In genomic region chr1:45395582-45395981, GRCh38 we compare ENCODE assay signal across 21 cellular contexts. TPM values are rescaled to one million over a fixed set of nuclear protein-coding genes. Genes with fewer than 3 reads are reported as not detected.
A peak's percentile ranks its signal among the peaks of the same experiment; 100 is the strongest.
DNase-seq lines count a peak whose midpoint lies in the region; ATAC-seq and TF ChIP-seq lines count a peak whose summit lies in the region.
"Had no signal": no experiment of that assay in that cellular context is flagged by ENCODE, and none has a peak within 500 bp of the region (broad histone marks: within the 10 kb centered on the region; RNA-seq: fewer than 3 reads in every experiment).

No MANE protein-coding gene starts in this region.

- POLR2A ChIA-PET in HEK293 (lab: Yijun Ruan, JAX) (no interaction called here), activated B cell treated with CpG ODN at 0.5 μM for 24 hours (lab: Charles Lee) (interaction anchor here (1.2 to 4.0 kb wide), 4 partner anchors 11 to 49 kb away, joined by 3 to 32 read pairs (median 8); no protein-coding TSS in a partner anchor)

- TF ChIP-seq CTCF in HEK293 (tag by site-specific recombination; IDR thresholded peaks at IDR 0.05) (no peak), activated B cell treated with CpG ODN at 0.5 μM for 24 hours (IDR thresholded peaks at IDR 0.05) (no peak), neutrophil (IDR thresholded peaks at IDR 0.05) (no peak)

- H3K4me1 Mint-ChIP-seq in activated B cell treated with CpG ODN at 0.5 μM for 24 hours: peaks cover 53% of the 10 kb centered on the region

- H3K4me2 ChIP-seq in BLaER1 treated with 17β-estradiol and CSF1 and Interleukin-3, amounts not matched to agents 10 nM and 100 nM: peak overlapping the region in 7 of 11 experiments; percentile 78 to 95 (median 89); a peak in 11 of 22 replicates
- H3K4me2 ChIP-seq: KMS-11, PC-9 had no signal

- H4K20me1 ChIP-seq in BLaER1 treated with 17β-estradiol and CSF1 and Interleukin-3, amounts not matched to agents 10 nM and 100 nM: no peaks in the 10 kb centered on the region

- H3K27ac Mint-ChIP-seq in activated B cell treated with CpG ODN at 0.5 μM for 24 hours: peak overlapping the region; percentile 94
- H3K27ac Mint-ChIP-seq: CD8-positive, alpha-beta T cell had no signal

- H3K9me3 ChIP-seq in BLaER1 treated with 17β-estradiol and CSF1 and Interleukin-3, amounts not matched to agents 10 nM and 100 nM (replicated peaks in 1 of 11): no peaks in the 10 kb centered on the region
- H3K9me3 ChIP-seq in HEK293 (ENCODE audit: control insufficient read depth, insufficient read depth, low read depth, low read length) (no peaks in the 10 kb centered on the region), neutrophil (no peaks in the 10 kb centered on the region)

- H3K4me3 Mint-ChIP-seq in activated B cell treated with CpG ODN at 0.5 μM for 24 hours: no peak overlapping the region
- H3K4me3 Mint-ChIP-seq: CD8-positive, alpha-beta T cell had no signal

- H3K27me3 ChIP-seq in BLaER1 treated with 17β-estradiol and CSF1 and Interleukin-3, amounts not matched to agents 10 nM and 100 nM: no peaks in the 10 kb centered on the region
- H3K27me3 ChIP-seq in neutrophil: no peaks in the 10 kb centered on the region

- no peak overlapping the region for H3K9ac ChIP-seq in BLaER1 treated with 17β-estradiol and CSF1 and Interleukin-3, amounts not matched to agents 10 nM and 100 nM
- H3K9ac ChIP-seq: KMS-11 had no signal

- H3K27me3 Mint-ChIP-seq in activated B cell treated with CpG ODN at 0.5 μM for 24 hours: no peaks in the 10 kb centered on the region

- H3K4me3 ChIP-seq in BLaER1 treated with 17β-estradiol and CSF1 and Interleukin-3, amounts not matched to agents 10 nM and 100 nM: no peak overlapping the region
- H3K4me3 ChIP-seq in HEK293 (ENCODE audit: low read depth, low read length): no peak overlapping the region
- no peak overlapping the region for H3K4me3 ChIP-seq in neutrophil (ENCODE audit: low read depth in 1 of 2, low read length in 1 of 2)
- H3K4me3 ChIP-seq: PC-9, SK-N-MC had no signal

- H3K27ac ChIP-seq in BLaER1 treated with 17β-estradiol and CSF1 and Interleukin-3, amounts not matched to agents 10 nM and 100 nM: peak overlapping the region in 9 of 11 experiments; percentile 81 to 99 (median 95); a peak in 14 of 22 replicates
- H3K27ac ChIP-seq in HEK293 (ENCODE audit: extremely low read depth, low read depth, low read length) (no peak overlapping the region), neutrophil (peak overlapping the region; percentile 89)
- H3K27ac ChIP-seq: KMS-11, PC-9, SK-N-MC had no signal

- in situ Hi-C loops in G401 (cut with HindIII; ENCODE audit: low sequenced_read_pairs): no loop called here

- CTCF ChIA-PET in HEK293 (lab: Yijun Ruan, JAX): interaction anchor here (1.2 kb wide), 1 partner anchor 36 kb away, joined by 4 read pairs; no protein-coding TSS in a partner anchor
- CTCF ChIA-PET in activated B cell treated with CpG ODN at 0.5 μM for 24 hours (lab: Charles Lee): interaction anchor here (0.9 to 1.4 kb wide), 3 partner anchors 11 to 381 kb away, joined by 3 read pairs; no protein-coding TSS in a partner anchor

- DNase-seq in activated B cell treated with CpG ODN at 0.5 μM for 24 hours (no peak), GF-D8 (lab: John Stamatoyannopoulos, UW) (no peak), dedifferentiated amniotic fluid mesenchymal stem cell (ENCODE audit: extremely low spot score) (no peak), G401 (ENCODE audit: low spot score) (no peak)
- DNase-seq: CD8-positive, alpha-beta T cell; DND-41; GOT3; HCEC 1CT; MV-4-11; NCI-H1105 treated with DMSO at 0.1 percent for 48 hours; NCI-H2081; NCI-H2171 treated with DMSO at 0.1 percent for 48 hours; NCI-H524 treated with DMSO at 0.1 percent for 48 hours; PC-9; RPMI8226; SHP77 treated with DMSO at 0.1 percent for 48 hours had no signal

- ATAC-seq in activated B cell treated with CpG ODN at 0.5 μM for 24 hours (ENCODE audit: low read depth): no peak
- ATAC-seq: CD8-positive, alpha-beta T cell had no signal

- peaks cover 5% of the 10 kb centered on the region for H3K36me3 Mint-ChIP-seq in activated B cell treated with CpG ODN at 0.5 μM for 24 hours (ENCODE audit: low read depth)
- H3K36me3 Mint-ChIP-seq: CD8-positive, alpha-beta T cell had no signal

- H3K9me3 Mint-ChIP-seq in activated B cell treated with CpG ODN at 0.5 μM for 24 hours: no peaks in the 10 kb centered on the region
- H3K9me3 Mint-ChIP-seq: CD8-positive, alpha-beta T cell had no signal

- intact Hi-C loops in activated B cell treated with CpG ODN at 0.5 μM for 24 hours (cut with micrococcal nuclease): no loop called here

- H3K36me3 ChIP-seq in BLaER1 treated with 17β-estradiol and CSF1 and Interleukin-3, amounts not matched to agents 10 nM and 100 nM: no peaks in the 10 kb centered on the region
- H3K36me3 ChIP-seq in HEK293 (ENCODE audit: control insufficient read depth in 2 of 2, insufficient read depth in 1 of 2, low read length in 2 of 2) (no peaks in the 10 kb centered on the region), neutrophil (no peaks in the 10 kb centered on the region)

- peaks cover 22 to 75% (median 40%) of the 10 kb centered on the region in 10 experiments for H3K4me1 ChIP-seq in BLaER1 treated with 17β-estradiol and CSF1 and Interleukin-3, amounts not matched to agents 10 nM and 100 nM
- H3K4me1 ChIP-seq in HEK293 (ENCODE audit: control insufficient read depth, insufficient read depth, low read length) (no peaks in the 10 kb centered on the region), neutrophil (ENCODE audit: control insufficient read depth in 1 of 2, insufficient read depth in 1 of 2, low read depth in 1 of 2, low read length in 1 of 2) (peaks cover 32 to 37% of the 10 kb centered on the region in 2 experiments)

TF ChIP-seq in HEK293, 187 proteins besides CTCF, POLR2A, EP300 and RAD21 (continues in another document):
- TF ChIP-seq, protein P1, sequence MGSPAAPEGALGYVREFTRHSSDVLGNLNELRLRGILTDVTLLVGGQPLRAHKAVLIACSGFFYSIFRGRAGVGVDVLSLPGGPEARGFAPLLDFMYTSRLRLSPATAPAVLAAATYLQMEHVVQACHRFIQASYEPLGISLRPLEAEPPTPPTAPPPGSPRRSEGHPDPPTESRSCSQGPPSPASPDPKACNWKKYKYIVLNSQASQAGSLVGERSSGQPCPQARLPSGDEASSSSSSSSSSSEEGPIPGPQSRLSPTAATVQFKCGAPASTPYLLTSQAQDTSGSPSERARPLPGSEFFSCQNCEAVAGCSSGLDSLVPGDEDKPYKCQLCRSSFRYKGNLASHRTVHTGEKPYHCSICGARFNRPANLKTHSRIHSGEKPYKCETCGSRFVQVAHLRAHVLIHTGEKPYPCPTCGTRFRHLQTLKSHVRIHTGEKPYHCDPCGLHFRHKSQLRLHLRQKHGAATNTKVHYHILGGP (tag by site-specific recombination; IDR thresholded peaks at IDR 0.05): 0 out of 2 replicates have a peak, but pooled peaks have one; percentile 17
- TF ChIP-seq HOXC10 (CRISPR knock-in tag; IDR thresholded peaks at IDR 0.05) (no peak), ZNF18 (tag by site-specific recombination; IDR thresholded peaks at IDR 0.05) (peak; percentile 51; the same call in 1 of the 2 replicates), FEZF1 (tag by site-specific recombination; IDR thresholded peaks at IDR 0.05) (peak; percentile 65; the same call in 1 of the 2 replicates), ZBTB7A (tag by site-specific recombination; IDR thresholded peaks at IDR 0.05; ENCODE audit: low read depth) (no peak), ZNF324 (tag by site-specific recombination; IDR thresholded peaks at IDR 0.05) (no peak), REPIN1 (tag by site-specific recombination; IDR thresholded peaks at IDR 0.05; ENCODE audit: low read depth) (no peak), ZNF174 (tag by site-specific recombination; IDR thresholded peaks at IDR 0.05) (no peak), PRDM6 (tag by site-specific recombination; IDR thresholded peaks at IDR 0.05) (peak; percentile 41), SETDB1 (IDR thresholded peaks at IDR 0.05; ENCODE audit: insufficient read length, low read length) (no peak), ZNF214 (tag by site-specific recombination; IDR thresholded peaks at IDR 0.05; ENCODE audit: borderline replicate concordance) (no peak), TCF7L2 (IDR thresholded peaks at IDR 0.05; ENCODE audit: borderline replicate concordance, low read depth, low read length) (no peak)

RNA-seq across cellular contexts. Expression of gene MUTYH, which starts 55.3 kb away (rescaled TPM):
- 61.0 and 63.0 TPM in 2 replicates for total RNA-seq in activated B cell treated with CpG ODN at 0.5 μM for 24 hours
- total RNA-seq in G401 (2014; rRNA removed; shearing (Covaris generic)): 20.7 and 29.5 TPM in 2 replicates

RNA-seq across cellular contexts. Expression of gene TOE1, which starts 55.6 kb away (rescaled TPM):
- total RNA-seq in activated B cell treated with CpG ODN at 0.5 μM for 24 hours: 24.6 and 25.3 TPM in 2 replicates
- total RNA-seq in G401 (2014; rRNA removed; shearing (Covaris generic)): 21.4 and 25.0 TPM in 2 replicates
